ENCODE assay signal across 8 cellular contexts in the genomic region with DNA sequence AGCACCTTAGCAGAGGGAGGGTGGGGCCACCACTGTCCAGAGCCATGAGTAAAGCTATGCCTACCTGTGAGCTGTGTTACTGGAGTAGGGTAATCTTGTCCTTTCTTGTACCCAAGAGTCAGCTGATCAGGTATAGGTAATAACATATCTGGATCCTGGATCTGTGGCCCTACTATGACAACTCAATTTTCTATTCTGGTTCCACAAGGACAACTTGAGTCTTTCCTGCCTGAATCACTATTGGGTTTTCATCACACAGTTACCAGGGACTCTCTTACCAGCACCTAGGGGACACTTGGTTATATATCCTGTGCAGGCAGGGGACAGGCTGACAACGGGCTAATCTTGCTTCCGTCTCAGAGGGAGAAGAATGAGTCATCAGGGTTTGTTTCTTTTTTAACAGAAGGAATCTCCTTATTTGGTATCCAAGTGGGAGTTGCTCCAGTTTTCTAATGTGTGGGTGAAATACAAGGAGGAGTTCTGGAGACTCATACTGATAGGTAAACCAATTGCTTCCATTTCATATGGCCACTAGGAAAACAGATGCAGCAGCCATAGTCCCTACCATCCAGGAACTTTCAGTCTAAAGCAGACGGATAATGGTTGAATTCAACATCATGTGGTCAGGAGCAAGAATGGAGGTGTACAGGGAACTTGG. TPM values are rescaled to one million over a fixed set of nuclear protein-coding genes. Genes with fewer than 3 reads are reported as not detected.
A peak's percentile ranks its signal among the peaks of the same experiment; 100 is the strongest.
DNase-seq lines count a peak whose midpoint lies in the region; ATAC-seq lines count a peak whose summit lies in the region.

No MANE protein-coding gene starts in this region.

- peak overlapping the region; percentile 100 for H3K27ac Mint-ChIP-seq in dendritic cell treated with granulocyte-macrophage colony-stimulating factor and Interleukin-4, amounts not matched to agents 40 ng/mL and 50 ng/mL, for 4 days
- H3K27ac Mint-ChIP-seq in naive B cell: peak overlapping the region in 4 of 6 donors; percentile 18 to 76 (median 64)

- no peak overlapping the region for H3K4me3 Mint-ChIP-seq in dendritic cell treated with granulocyte-macrophage colony-stimulating factor and Interleukin-4, amounts not matched to agents 40 ng/mL and 50 ng/mL, for 4 days
- H3K4me3 Mint-ChIP-seq in naive B cell: peak overlapping the region in 1 of 8 donors; percentile 60

- ATAC-seq in HG02588 (IDR thresholded peaks at IDR 0.05; ENCODE audit: unreplicated experiment): peak; percentile 38
- no peak for ATAC-seq in naive B cell (ENCODE audit: low read depth in 2 of 2)

- H3K27me3 Mint-ChIP-seq in dendritic cell treated with granulocyte-macrophage colony-stimulating factor and Interleukin-4, amounts not matched to agents 40 ng/mL and 50 ng/mL, for 4 days: no peaks in the 10 kb centered on the region
- no peaks in the 10 kb centered on the region for H3K27me3 Mint-ChIP-seq in naive B cell

- peak; percentile 69 for DNase-seq in Daoy (ENCODE audit: low read depth)
- peak; percentile 75 for DNase-seq in SIG-M5 treated with dmso at 0.1 percent for 504 hours (lab: John Stamatoyannopoulos, UW; ENCODE audit: unreplicated experiment)
- no peak for DNase-seq in naive B cell
- DNase-seq in RPMI8226: no peak
- DNase-seq in NCI-H2227 treated with DMSO at 0.1 percent for 48 hours (lab: John Stamatoyannopoulos, UW): no peak
- no peak for DNase-seq in SHP77 (lab: John Stamatoyannopoulos, UW)

- H3K36me3 Mint-ChIP-seq in dendritic cell treated with granulocyte-macrophage colony-stimulating factor and Interleukin-4, amounts not matched to agents 40 ng/mL and 50 ng/mL, for 4 days (ENCODE audit: low read depth): peaks cover 93% of the 10 kb centered on the region
- peaks cover 0 to 13% of the 10 kb centered on the region in 2 donors for H3K36me3 Mint-ChIP-seq in naive B cell

- intact Hi-C loops in dendritic cell treated with granulocyte-macrophage colony-stimulating factor and Interleukin-4, amounts not matched to agents 40 ng/mL and 50 ng/mL, for 4 days (cut with micrococcal nuclease): no loop called here

- peaks cover 59% of the 10 kb centered on the region for H3K4me1 Mint-ChIP-seq in dendritic cell treated with granulocyte-macrophage colony-stimulating factor and Interleukin-4, amounts not matched to agents 40 ng/mL and 50 ng/mL, for 4 days (ENCODE audit: low read depth)
- peaks cover 49 to 62% (median 62%) of the 10 kb centered on the region in 3 donors for H3K4me1 Mint-ChIP-seq in naive B cell

- no peaks in the 10 kb centered on the region for H3K9me3 Mint-ChIP-seq in dendritic cell treated with granulocyte-macrophage colony-stimulating factor and Interleukin-4, amounts not matched to agents 40 ng/mL and 50 ng/mL, for 4 days
- no peaks in the 10 kb centered on the region for H3K9me3 Mint-ChIP-seq in naive B cell

RNA-seq across cellular contexts. Expression of gene ZNF267, which starts 6.8 kb away (rescaled TPM):
- total RNA-seq in Daoy (2014; rRNA removed; shearing (Covaris generic)): 20.8 and 23.2 TPM in 2 replicates
- 10 to 100 TPM; 11.6 to 24.6 (median 17.6) TPM for polyA plus RNA-seq in naive B cell (ENCODE audit: low read depth in 6 of 6)

Comparison
In these comparisons a context has a peak if more than half of its experiments do, and no peak if none do; other contexts are left out.
1. DNase-seq: peak in Daoy (single experiment) and SIG-M5 treated with dmso at 0.1 percent for 504 hours (single experiment); none in naive B cell (single experiment), RPMI8226 (single experiment), NCI-H2227 treated with DMSO at 0.1 percent for 48 hours (single experiment) and SHP77 (0 of 2).